Comparison of ENCODE assay signal across 8 cellular contexts in genomic region chr13:98143601-98144500, GRCh38. TPM values are rescaled to one million over a fixed set of nuclear protein-coding genes. Genes with fewer than 3 reads are reported as not detected.
A peak's percentile ranks its signal among the peaks of the same experiment; 100 is the strongest.
DNase-seq lines count a peak whose midpoint lies in the region; ATAC-seq and TF ChIP-seq lines count a peak whose summit lies in the region.

No MANE protein-coding gene starts in this region.

- peaks cover 11% of the 10 kb centered on the region for H3K4me1 Mint-ChIP-seq in CD14-positive monocyte
- H3K4me1 Mint-ChIP-seq in effector memory CD8-positive, alpha-beta T cell (ENCODE audit: low read depth in 2 of 2), result peaks cover 3 to 5% of the 10 kb centered on the region in 2 donors

- no peak overlapping the region for H3K27ac Mint-ChIP-seq in CD14-positive monocyte
- H3K27ac Mint-ChIP-seq in effector memory CD8-positive, alpha-beta T cell, result no peak overlapping the region

- H3K4me3 Mint-ChIP-seq in CD14-positive monocyte, result peak overlapping the region; percentile 6 to 80
- H3K4me3 Mint-ChIP-seq in effector memory CD8-positive, alpha-beta T cell, result peak overlapping the region; percentile 54 to 63

- H3K9me3 ChIP-seq in NT2/D1 (ENCODE audit: insufficient read depth, low read length) (no peaks in the 10 kb centered on the region), mesodermal cell (ENCODE audit: control insufficient read depth, low read length) (no peaks in the 10 kb centered on the region)

- H3K4me3 ChIP-seq in NT2/D1 (ENCODE audit: insufficient read length, low read depth) (peak overlapping the region; percentile 57), mesodermal cell (ENCODE audit: extremely low read depth, insufficient read depth, low read length, poor library complexity, severe bottlenecking) (peak overlapping the region; percentile 66)

- intact Hi-C loops in CD14-positive monocyte (cut with micrococcal nuclease), result no loop called here

- no peaks in the 10 kb centered on the region for H3K36me3 Mint-ChIP-seq in CD14-positive monocyte
- H3K36me3 Mint-ChIP-seq in effector memory CD8-positive, alpha-beta T cell (ENCODE audit: insufficient read depth), result no peaks in the 10 kb centered on the region

- peak overlapping the region; percentile 80 for H3K9ac ChIP-seq in NT2/D1 (ENCODE audit: insufficient read length, low read depth)

- H3K27ac ChIP-seq in mesodermal cell (ENCODE audit: low read depth, low read length, severe bottlenecking), result no peak overlapping the region

- H3K9me3 Mint-ChIP-seq in CD14-positive monocyte, result peaks cover 0 to 12% (median 4%) of the 10 kb centered on the region in 7 donors
- H3K9me3 Mint-ChIP-seq in effector memory CD8-positive, alpha-beta T cell, result no peaks in the 10 kb centered on the region

- DNase-seq in CD14-positive monocyte (ENCODE audit: low spot score) (no peak), NT2/D1 (ENCODE audit: low read depth, low spot score) (no peak), LoVo (ENCODE audit: low spot score) (no peak)
- no peak for DNase-seq in effector memory CD8-positive, alpha-beta T cell

- H3K27me3 Mint-ChIP-seq in CD14-positive monocyte (ENCODE audit: low read depth in 3 of 3), result peaks cover 56 to 81% (median 72%) of the 10 kb centered on the region in 3 donors
- peaks cover 54 to 81% of the 10 kb centered on the region in 2 donors for H3K27me3 Mint-ChIP-seq in effector memory CD8-positive, alpha-beta T cell

- H3K36me3 ChIP-seq in NT2/D1 (ENCODE audit: insufficient read depth, insufficient read length, low read length) (no peaks in the 10 kb centered on the region), mesodermal cell (ENCODE audit: control insufficient read depth, insufficient read depth, low read length) (peaks cover 8% of the 10 kb centered on the region)

- peak; percentile 5 for ATAC-seq in GM21381 (IDR thresholded peaks at IDR 0.05; ENCODE audit: unreplicated experiment)
- ATAC-seq in effector memory CD8-positive, alpha-beta T cell (replicated peaks), result no peak
- no peak for ATAC-seq in GM19395 (IDR thresholded peaks at IDR 0.05; ENCODE audit: unreplicated experiment)
- no peak for ATAC-seq in GM18867 (IDR thresholded peaks at IDR 0.05; ENCODE audit: unreplicated experiment)

- peaks cover 4% of the 10 kb centered on the region for H3K4me1 ChIP-seq in NT2/D1 (ENCODE audit: insufficient read depth, insufficient read length)
- H3K4me1 ChIP-seq in mesodermal cell (ENCODE audit: control insufficient read depth, insufficient read depth, low read length, poor library complexity, severe bottlenecking), result peaks cover 23% of the 10 kb centered on the region

- H3K27me3 ChIP-seq in NT2/D1 (ENCODE audit: insufficient read depth, insufficient read length), result peaks cover 19% of the 10 kb centered on the region

- TF ChIP-seq CTCF in CD14-positive monocyte (IDR thresholded peaks at IDR 0.05), result no peak

- WGBS in mesodermal cell (ENCODE audit: insufficient coverage in 2 of 2), 2 experiments, result 1% methylated on average over 54 to 68 of the region's 76 CpGs

RNA-seq across cellular contexts. Expression of gene FARP1, which starts 1.0 kb away (rescaled TPM):
- under 1 TPM; 0.12 to 0.16 TPM for polyA plus RNA-seq in CD14-positive monocyte
- 113 TPM for polyA plus RNA-seq in mesodermal cell (2013, experiment 1 of 2)
- 136 TPM for polyA plus RNA-seq in mesodermal cell (2013, experiment 2 of 2)

RNA-seq across cellular contexts. Expression of gene RNF113B, which starts 33.2 kb away (rescaled TPM):
- polyA plus RNA-seq in CD14-positive monocyte, result not detected
- not detected for polyA plus RNA-seq in mesodermal cell (2013, experiment 1 of 2)
- not detected for polyA plus RNA-seq in mesodermal cell (2013, experiment 2 of 2)
